ENCODE assay signal across 24 cellular contexts in the genomic region with DNA sequence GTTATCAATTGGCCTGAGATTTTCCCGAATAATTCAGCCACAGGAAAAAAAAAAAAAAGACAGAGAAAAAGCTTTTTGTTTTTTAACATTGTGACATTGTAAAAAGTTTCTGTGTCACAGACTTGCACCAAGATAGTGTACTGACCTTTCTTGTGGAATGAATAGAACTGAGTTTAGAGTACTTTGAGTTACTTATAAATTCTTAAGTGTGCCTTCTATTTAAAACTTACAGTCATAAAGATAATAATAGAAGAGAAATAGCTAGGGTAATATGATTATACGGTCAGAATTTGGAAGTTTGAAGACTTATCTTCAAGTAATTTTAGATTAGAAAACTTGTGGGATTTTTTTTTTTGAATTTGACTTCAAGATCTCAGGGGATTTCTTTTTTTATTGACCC.
"Had no signal": no experiment of that assay in that cellular context is flagged by ENCODE, and none has a peak within 500 bp of the region (broad histone marks: within the 10 kb centered on the region; RNA-seq: fewer than 3 reads in every experiment).

No MANE protein-coding gene starts in this region.

- H3K9me3 ChIP-seq: colonic mucosa, esophagus muscularis mucosa, left lung, lower lobe of right lung, pancreas, transverse colon, vagina had no signal

- FAIRE-seq: endothelial cell of umbilical vein, islet of Langerhans, pancreas had no signal

- H3K27me3 Mint-ChIP-seq: stimulated activated memory B cell treated with anti-CD40 and anti-IgM and Interleukin-4, amounts not matched to agents 10 μg/mL and 1 μg/mL and 100 μg/mL, for 72 hours had no signal

- H3K27ac ChIP-seq: colonic mucosa, esophagus muscularis mucosa, hepatocyte, left lung, lower lobe of right lung, pancreas, transverse colon, vagina had no signal

- H3K4me3 ChIP-seq: colonic mucosa, esophagus muscularis mucosa, hepatocyte, pancreas, transverse colon, vagina had no signal

- ATAC-seq: left cardiac atrium; left lung; lower lobe of right lung; naive thymus-derived CD8-positive, alpha-beta T cell; pancreas; sciatic nerve; stimulated activated memory B cell treated with anti-CD40 and anti-IgM and Interleukin-4, amounts not matched to agents 10 μg/mL and 1 μg/mL and 100 μg/mL, for 72 hours; stimulated activated naive CD8-positive, alpha-beta T cell treated with anti-CD3 and anti-CD28 coated beads, Interleukin-15, Interleukin-2, amounts not matched to agents 100 U/mL and 50 U/mL, for 24 hours had no signal

- H3K36me3 ChIP-seq: colonic mucosa, esophagus muscularis mucosa, left lung, lower lobe of right lung, pancreas, transverse colon, vagina had no signal

- H3K27me3 ChIP-seq: colonic mucosa, esophagus muscularis mucosa, hepatocyte, left lung, pancreas, transverse colon, vagina had no signal

- H3K36me3 Mint-ChIP-seq: naive thymus-derived CD8-positive, alpha-beta T cell; stimulated activated memory B cell treated with anti-CD40 and anti-IgM and Interleukin-4, amounts not matched to agents 10 μg/mL and 1 μg/mL and 100 μg/mL, for 72 hours had no signal

- H3K9me3 Mint-ChIP-seq: central memory CD8-positive, alpha-beta T cell; naive thymus-derived CD8-positive, alpha-beta T cell; nephron progenitor cell; stimulated activated memory B cell treated with anti-CD40 and anti-IgM and Interleukin-4, amounts not matched to agents 10 μg/mL and 1 μg/mL and 100 μg/mL, for 72 hours had no signal

- H3K4me3 Mint-ChIP-seq: central memory CD8-positive, alpha-beta T cell; naive thymus-derived CD8-positive, alpha-beta T cell; nephron progenitor cell; stimulated activated memory B cell treated with anti-CD40 and anti-IgM and Interleukin-4, amounts not matched to agents 10 μg/mL and 1 μg/mL and 100 μg/mL, for 72 hours had no signal

- DNase-seq: colonic mucosa; dermis blood vessel endothelial cell; effector memory CD4-positive, alpha-beta T cell; foreskin melanocyte; head of caudate nucleus; left cardiac atrium; left lung; lower lobe of right lung; naive thymus-derived CD8-positive, alpha-beta T cell; nephron progenitor cell; occipital lobe; pancreas; stimulated activated CD4-positive, alpha-beta T cell treated with anti-CD3 and anti-CD28 coated beads, Interleukin-2, amount 100 ng/mL, for 24 hours; stimulated activated CD4-positive, alpha-beta T cell treated with anti-CD3 and anti-CD28 coated beads, Interleukin-4, amount 100 ng/mL, for 24 hours; stimulated activated naive CD8-positive, alpha-beta T cell treated with anti-CD3 and anti-CD28 coated beads, Interleukin-15, Interleukin-2, amounts not matched to agents 100 U/mL and 50 U/mL, for 24 hours; transverse colon had no signal

- H3K4me1 ChIP-seq: colonic mucosa had no signal

- H3K4me1 Mint-ChIP-seq: central memory CD8-positive, alpha-beta T cell had no signal

- H3K27ac Mint-ChIP-seq: naive thymus-derived CD8-positive, alpha-beta T cell; nephron progenitor cell; stimulated activated memory B cell treated with anti-CD40 and anti-IgM and Interleukin-4, amounts not matched to agents 10 μg/mL and 1 μg/mL and 100 μg/mL, for 72 hours had no signal
